ENCODE assay signal across 29 cellular contexts in the genomic region with DNA sequence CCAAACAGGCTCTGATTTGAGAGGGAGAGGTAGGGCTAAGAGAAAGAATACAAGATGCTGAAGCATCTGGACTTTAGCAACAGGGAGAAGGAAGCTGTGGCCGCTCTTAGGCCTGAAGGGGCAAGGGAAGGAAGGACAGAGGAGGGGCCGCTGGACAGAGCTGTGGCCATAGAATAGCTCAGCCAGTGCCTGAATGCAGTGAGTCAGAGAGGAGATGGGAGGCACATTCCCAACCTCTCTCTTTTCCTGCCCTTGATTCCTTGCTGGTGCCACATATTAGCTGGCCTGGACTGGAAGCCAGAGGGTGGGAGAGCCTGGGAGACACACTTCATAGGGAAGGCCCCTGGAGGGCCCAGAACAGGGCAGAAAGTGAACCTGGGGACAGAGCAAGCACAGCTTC.
DNase-seq lines count a peak whose midpoint lies in the region; ATAC-seq and TF ChIP-seq lines count a peak whose summit lies in the region.
"Had no signal": no experiment of that assay in that cellular context is flagged by ENCODE, and none has a peak within 500 bp of the region (broad histone marks: within the 10 kb centered on the region; RNA-seq: fewer than 3 reads in every experiment).

No MANE protein-coding gene starts in this region.

- H3K27me3 ChIP-seq in osteoblast (ENCODE audit: insufficient read depth, low read length) (peaks cover 9% of the 10 kb centered on the region), gastrocnemius medialis (peaks cover 11 to 26% (median 16%) of the 10 kb centered on the region in 3 donors)
- H3K27me3 ChIP-seq: ascending aorta, SJCRH30 had no signal

- intact Hi-C loops in gastrocnemius medialis (cut with DNase I; ENCODE audit: low total_unique reads), result no loop called here

- H3K4me2 ChIP-seq in osteoblast (ENCODE audit: insufficient read depth, low read length), result no peak overlapping the region
- H3K4me2 ChIP-seq: KMS-11 had no signal

- no peaks in the 10 kb centered on the region for H3K79me2 ChIP-seq in osteoblast (ENCODE audit: insufficient read depth, low read length)

- ATAC-seq in stimulated activated naive CD8-positive, alpha-beta T cell treated with anti-CD3 and anti-CD28 coated beads, Interleukin-15, Interleukin-2, amounts not matched to agents 100 U/mL and 50 U/mL, for 24 hours, result no peak
- ATAC-seq in GM18868 (IDR thresholded peaks at IDR 0.05; ENCODE audit: unreplicated experiment) (no peak), gastrocnemius medialis (no peak)
- ATAC-seq: activated CD8-positive, alpha-beta memory T cell treated with anti-CD3 and anti-CD28 coated beads, Interleukin-2, amount 10 ng/mL, durations not matched to agents 7 days and 5 days; activated T-cell treated with anti-CD3 and anti-CD28 coated beads, Interleukin-2, amount 50 U/mL, for 4 hours; esophagus mucosa; psoas muscle; stimulated activated effector memory CD8-positive, alpha-beta T cell treated with anti-CD3 and anti-CD28 coated beads, Interleukin-12 subunit alpha, Interleukin-12 subunit beta, amount 100 ng/mL, for 72 hours had no signal

- H3K9me3 ChIP-seq in osteoblast (ENCODE audit: low read depth, low read length), result no peaks in the 10 kb centered on the region
- H3K9me3 ChIP-seq in gastrocnemius medialis, result no peaks in the 10 kb centered on the region
- H3K9me3 ChIP-seq: ascending aorta, BE2C, psoas muscle, SJCRH30, transverse colon had no signal

- in situ Hi-C loops in gastrocnemius medialis (cut with MboI; ENCODE audit: low sequenced_read_pairs in 4 of 4), result no loop called here

- no peaks in the 10 kb centered on the region for H3K36me3 ChIP-seq in osteoblast (ENCODE audit: insufficient read depth, low read length)
- H3K36me3 ChIP-seq in gastrocnemius medialis, result no peaks in the 10 kb centered on the region
- H3K36me3 ChIP-seq: ascending aorta, BE2C, SJCRH30, transverse colon had no signal

- peak overlapping the region; percentile 20 for H2AFZ ChIP-seq in osteoblast (ENCODE audit: low read length)

- no peak for TF ChIP-seq POLR2A in gastrocnemius medialis (IDR thresholded peaks at IDR 0.05)

- no peak for TF ChIP-seq CTCF in osteoblast (IDR thresholded peaks at IDR 0.05; ENCODE audit: extremely low read depth, low read depth, low read length)
- TF ChIP-seq CTCF in gastrocnemius medialis (IDR thresholded peaks at IDR 0.05 in 4 of 5, conservative IDR thresholded peaks at IDR 0.05 in 1 of 5), result no peak

- DNase-seq in ELR (ENCODE audit: low read depth) (peak; percentile 52), NCI-H226 (peak; percentile 56), ecto neural progenitor cell (ENCODE audit: low spot score) (peak; percentile 45), osteoblast (ENCODE audit: insufficient read length, low spot score, missing footprints) (peak; percentile 90), GOT3 (lab: John Stamatoyannopoulos, UW) (no peak), gastrocnemius medialis (no peak)
- no peak for DNase-seq in stimulated activated naive CD8-positive, alpha-beta T cell treated with anti-CD3 and anti-CD28 coated beads, Interleukin-15, Interleukin-2, amounts not matched to agents 100 U/mL and 50 U/mL, for 24 hours
- DNase-seq: activated CD8-positive, alpha-beta memory T cell treated with anti-CD3 and anti-CD28 coated beads, Interleukin-2, amount 10 ng/mL, durations not matched to agents 7 days and 5 days; activated gamma-delta T cell; activated naive CD8-positive, alpha-beta T cell treated with anti-CD3 and anti-CD28 coated beads for 36 hours; activated T-cell treated with anti-CD3 and anti-CD28 coated beads, Interleukin-2, amount 50 U/mL, for 4 hours; BE2C; CD8-positive, alpha-beta memory T cell; central memory CD4-positive, alpha-beta T cell; naive B cell; NCI-H1436; NCI-H2081 treated with DMSO at 0.1 percent for 48 hours; NCI-H446; NCI-H748 treated with DMSO at 0.1 percent for 48 hours; nucleus accumbens; psoas muscle; SJCRH30; stimulated activated CD4-positive, alpha-beta T cell treated with anti-CD3 and anti-CD28 coated beads, Interleukin-15, amount 100 ng/mL, for 24 hours; transverse colon had no signal

- peaks cover 35% of the 10 kb centered on the region for H3K4me1 ChIP-seq in osteoblast (ENCODE audit: insufficient read depth, low read length)
- H3K4me1 ChIP-seq in gastrocnemius medialis, result no peaks in the 10 kb centered on the region
- H3K4me1 ChIP-seq: ascending aorta, BE2C, psoas muscle, transverse colon had no signal

- H3K27ac ChIP-seq in osteoblast (ENCODE audit: low read depth, low read length), result no peak overlapping the region
- no peak overlapping the region for H3K27ac ChIP-seq in gastrocnemius medialis
- H3K27ac ChIP-seq: ascending aorta, KMS-11, psoas muscle, SJCRH30, transverse colon had no signal

- H3K4me3 ChIP-seq in osteoblast (ENCODE audit: insufficient read depth, low read length) (no peak overlapping the region), gastrocnemius medialis (no peak overlapping the region)
- H3K4me3 ChIP-seq: ascending aorta, psoas muscle, SJCRH30, transverse colon had no signal

- no peaks in the 10 kb centered on the region for H4K20me1 ChIP-seq in osteoblast (ENCODE audit: insufficient read depth, low read length)

Comparison
In these comparisons a context has a peak if more than half of its experiments do, and no peak if none do; other contexts are left out.
1. DNase-seq: peak in ELR (single experiment), NCI-H226 (single experiment), ecto neural progenitor cell (single experiment) and osteoblast (single experiment); none in GOT3 (single experiment), stimulated activated naive CD8-positive, alpha-beta T cell treated with anti-CD3 and anti-CD28 coated beads, Interleukin-15, Interleukin-2, amounts not matched to agents 100 U/mL and 50 U/mL, for 24 hours (single experiment) and gastrocnemius medialis (0 of 2).